In genomic region chr5:180703371-180703770, GRCh38 we compare ENCODE assay signal across 6 cellular contexts. TPM values are rescaled to one million over a fixed set of nuclear protein-coding genes. Genes with fewer than 3 reads are reported as not detected.
"Had no signal": no experiment of that assay in that cellular context is flagged by ENCODE, and none has a peak within 500 bp of the region (broad histone marks: within the 10 kb centered on the region; RNA-seq: fewer than 3 reads in every experiment).

No MANE protein-coding gene starts in this region.

RNA-seq across cellular contexts. Expression of gene OR2Y1, which starts 36.5 kb away (rescaled TPM):
- total RNA-seq: HepG2, HT-29, HT1080, IMR-90, K562 had no signal
- polyA plus RNA-seq: HepG2, IgD-negative memory B cell, IMR-90, K562 had no signal

RNA-seq across cellular contexts. Expression of gene FLT4, which starts 54.0 kb away (rescaled TPM):
- total RNA-seq: HepG2, HT-29 had no signal
- polyA plus RNA-seq: HepG2 had no signal
